Comparison of ENCODE assay signal across 22 cellular contexts in the genomic region with DNA sequence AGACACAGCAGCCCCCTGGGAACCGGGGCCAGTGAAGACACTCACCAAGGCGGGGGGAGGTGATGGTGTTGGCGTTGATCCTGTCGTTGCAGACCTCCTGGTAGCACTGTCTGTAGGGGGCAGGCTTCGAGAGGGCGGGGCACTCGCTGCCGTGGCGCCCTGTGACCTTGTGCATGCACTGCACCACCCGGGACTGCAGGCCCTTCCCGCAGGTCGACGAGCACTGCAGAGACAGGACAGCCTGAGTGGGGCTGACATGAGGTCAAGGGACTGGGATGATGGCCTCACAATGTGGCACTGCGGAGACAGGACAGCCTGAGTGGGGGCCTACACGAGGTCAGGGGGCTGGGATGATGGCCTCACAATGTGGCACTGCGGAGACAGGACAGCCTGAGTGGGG.
DNase-seq lines count a peak whose midpoint lies in the region; ATAC-seq and TF ChIP-seq lines count a peak whose summit lies in the region.
"Had no signal": no experiment of that assay in that cellular context is flagged by ENCODE, and none has a peak within 500 bp of the region (broad histone marks: within the 10 kb centered on the region; RNA-seq: fewer than 3 reads in every experiment).

No MANE protein-coding gene starts in this region.

- CTCF ChIA-PET in MCF 10A (lab: Yijun Ruan, JAX) (no interaction called here), mammary epithelial cell (lab: Charles Lee; ENCODE audit: low non-redundant PET) (no interaction called here)

- H3K4me1 Mint-ChIP-seq in MCF 10A (ENCODE audit: insufficient read depth, unreplicated experiment) (peaks cover 15% of the 10 kb centered on the region), endothelial cell (ENCODE audit: unreplicated experiment) (peaks cover 3% of the 10 kb centered on the region), neural crest cell (peaks cover 9% of the 10 kb centered on the region)
- no peaks in the 10 kb centered on the region for H3K4me1 Mint-ChIP-seq in stimulated activated effector memory CD8-positive, alpha-beta T cell treated with anti-CD3 and anti-CD28 coated beads, Interleukin-12 subunit alpha, Interleukin-12 subunit beta, amount 100 ng/mL, for 72 hours
- H3K4me1 Mint-ChIP-seq: CD14-positive monocyte; CD8-positive, alpha-beta memory T cell had no signal

- H3K4me3 Mint-ChIP-seq in MCF 10A (ENCODE audit: unreplicated experiment) = no peak overlapping the region
- H3K4me3 Mint-ChIP-seq in endothelial cell (ENCODE audit: unreplicated experiment) = no peak overlapping the region
- no peak overlapping the region for H3K4me3 Mint-ChIP-seq in neural crest cell
- H3K4me3 Mint-ChIP-seq in stimulated activated effector memory CD8-positive, alpha-beta T cell treated with anti-CD3 and anti-CD28 coated beads, Interleukin-12 subunit alpha, Interleukin-12 subunit beta, amount 100 ng/mL, for 72 hours = no peak overlapping the region
- H3K4me3 Mint-ChIP-seq: CD14-positive monocyte; CD8-positive, alpha-beta memory T cell had no signal

- POLR2A ChIA-PET in MCF 10A (lab: Yijun Ruan, JAX) = interaction anchor here (0.6 to 1.7 kb wide), 2 partner anchors 23 to 584 kb away, joined by 3 to 9 read pairs; no protein-coding TSS in a partner anchor

- H3K4me1 ChIP-seq in mammary epithelial cell (ENCODE audit: insufficient read depth, low read length) = peaks cover 9% of the 10 kb centered on the region
- H3K4me1 ChIP-seq: BE2C had no signal

- no peak overlapping the region for H3K4me2 ChIP-seq in mammary epithelial cell (ENCODE audit: insufficient read depth, low read depth, low read length)

- H3K27ac Mint-ChIP-seq in MCF 10A (ENCODE audit: low read depth, unreplicated experiment) (peak overlapping the region; percentile 84), endothelial cell (ENCODE audit: unreplicated experiment) (peak overlapping the region; percentile 16), neural crest cell (ENCODE audit: unreplicated experiment) (peak overlapping the region; percentile 57)
- H3K27ac Mint-ChIP-seq in stimulated activated effector memory CD8-positive, alpha-beta T cell treated with anti-CD3 and anti-CD28 coated beads, Interleukin-12 subunit alpha, Interleukin-12 subunit beta, amount 100 ng/mL, for 72 hours = no peak overlapping the region
- H3K27ac Mint-ChIP-seq: CD14-positive monocyte had no signal

- no peak overlapping the region for H2AFZ ChIP-seq in mammary epithelial cell (ENCODE audit: low read depth, low read length)

- dilution Hi-C loops in mammary epithelial cell (cut with HindIII; ENCODE audit: low sequenced_read_pairs) = no loop called here

- no peaks in the 10 kb centered on the region for H3K27me3 ChIP-seq in mammary epithelial cell (ENCODE audit: insufficient read depth, low read length)
- H3K27me3 ChIP-seq: BE2C had no signal

- H3K9me3 Mint-ChIP-seq in MCF 10A (ENCODE audit: unreplicated experiment) (no peaks in the 10 kb centered on the region), endothelial cell (ENCODE audit: unreplicated experiment) (no peaks in the 10 kb centered on the region), neural crest cell (no peaks in the 10 kb centered on the region)
- H3K9me3 Mint-ChIP-seq in stimulated activated effector memory CD8-positive, alpha-beta T cell treated with anti-CD3 and anti-CD28 coated beads, Interleukin-12 subunit alpha, Interleukin-12 subunit beta, amount 100 ng/mL, for 72 hours = no peaks in the 10 kb centered on the region
- H3K9me3 Mint-ChIP-seq: CD8-positive, alpha-beta memory T cell had no signal

- H3K79me2 ChIP-seq in mammary epithelial cell (ENCODE audit: insufficient read depth, low read length) = no peaks in the 10 kb centered on the region

- H3K27me3 Mint-ChIP-seq in MCF 10A (ENCODE audit: insufficient read depth, unreplicated experiment) (no peaks in the 10 kb centered on the region), endothelial cell (ENCODE audit: unreplicated experiment) (peaks cover 10% of the 10 kb centered on the region), neural crest cell (ENCODE audit: low read depth) (no peaks in the 10 kb centered on the region)
- H3K27me3 Mint-ChIP-seq: CD8-positive, alpha-beta memory T cell had no signal

- H3K27ac ChIP-seq in mammary epithelial cell (ENCODE audit: insufficient read depth, low read depth, low read length) = no peak overlapping the region
- H3K27ac ChIP-seq: 22Rv1 had no signal

- no peak overlapping the region for H3K4me3 ChIP-seq in mammary epithelial cell (replicated peaks in 1 of 3; ENCODE audit: insufficient read depth in 1 of 3, low read depth in 2 of 3, low read length in 3 of 3)

- H3K36me3 ChIP-seq in mammary epithelial cell (ENCODE audit: insufficient read depth, low read length) = no peaks in the 10 kb centered on the region
- H3K36me3 ChIP-seq: BE2C had no signal

- intact Hi-C loops in MCF 10A (cut with micrococcal nuclease) = loop anchor here (5.0 kb wide), 1 partner anchor 361 kb away; no protein-coding TSS in a partner anchor
- intact Hi-C loops in mammary epithelial cell (cut with micrococcal nuclease) = no loop called here

- no peaks in the 10 kb centered on the region for H3K9me3 ChIP-seq in mammary epithelial cell (replicated peaks; ENCODE audit: insufficient read depth, low read length)
- H3K9me3 ChIP-seq: BE2C had no signal

- peak; percentile 23 for ATAC-seq in stimulated activated effector memory CD8-positive, alpha-beta T cell treated with anti-CD3 and anti-CD28 coated beads, Interleukin-12 subunit alpha, Interleukin-12 subunit beta, amount 100 ng/mL, for 72 hours
- ATAC-seq in HG02610 (IDR thresholded peaks at IDR 0.05; ENCODE audit: unreplicated experiment) (no peak), HG03432 (IDR thresholded peaks at IDR 0.05; ENCODE audit: unreplicated experiment) (no peak)

- no TSS peak for BruUV-seq in MCF 10A (replicated peaks; lab: Mats Ljungman, UMichigan)
- BruUV-seq in mammary epithelial cell (replicated peaks; lab: Mats Ljungman, UMichigan) = no TSS peak

- no peak for DNase-seq in MCF 10A (ENCODE audit: unreplicated experiment)
- DNase-seq in mammary epithelial cell = no peak
- DNase-seq in endothelial cell (ENCODE audit: low spot score) = no peak
- DNase-seq in neural crest cell (ENCODE audit: low read depth, low spot score) = no peak
- DNase-seq in stimulated activated effector memory CD8-positive, alpha-beta T cell treated with anti-CD3 and anti-CD28 coated beads, Interleukin-12 subunit alpha, Interleukin-12 subunit beta, amount 100 ng/mL, for 72 hours (ENCODE audit: low spot score in 2 of 2) = no peak
- DNase-seq in iPS-NIHi7 (ENCODE audit: extremely low spot score) = no peak
- DNase-seq: BE2C, Calu3, DMS79 treated with DMSO at 0.1 percent for 48 hours, GF-D8, NCI-H1092, NCI-H1417 treated with DMSO at 0.1 percent for 48 hours, NCI-H1694 treated with DMSO at 0.1 percent for 48 hours, NCI-H2081, NCI-H2227 treated with DMSO at 0.1 percent for 48 hours, NCI-H526 treated with DMSO at 0.1 percent for 48 hours, SHP77 treated with DMSO at 0.1 percent for 48 hours had no signal

- no peak for TF ChIP-seq CTCF in MCF 10A (IDR thresholded peaks at IDR 0.05; ENCODE audit: unreplicated experiment)
- TF ChIP-seq CTCF in mammary epithelial cell (conservative IDR thresholded peaks at IDR 0.05 in 1 of 2, IDR thresholded peaks at IDR 0.05 in 1 of 2; ENCODE audit: extremely low read depth in 1 of 2, insufficient read depth in 1 of 2, low read depth in 1 of 2, low read length in 2 of 2) = no peak
- TF ChIP-seq CTCF in endothelial cell (IDR thresholded peaks at IDR 0.05; ENCODE audit: unreplicated experiment) = no peak
- TF ChIP-seq CTCF in neural crest cell (conservative IDR thresholded peaks at IDR 0.05) = no peak

- H3K36me3 Mint-ChIP-seq in MCF 10A (ENCODE audit: insufficient read depth, unreplicated experiment) = no peaks in the 10 kb centered on the region
- H3K36me3 Mint-ChIP-seq in endothelial cell (ENCODE audit: low read depth, unreplicated experiment) = no peaks in the 10 kb centered on the region
- H3K36me3 Mint-ChIP-seq in neural crest cell (ENCODE audit: low read depth) = no peaks in the 10 kb centered on the region
- no peaks in the 10 kb centered on the region for H3K36me3 Mint-ChIP-seq in stimulated activated effector memory CD8-positive, alpha-beta T cell treated with anti-CD3 and anti-CD28 coated beads, Interleukin-12 subunit alpha, Interleukin-12 subunit beta, amount 100 ng/mL, for 72 hours
- H3K36me3 Mint-ChIP-seq: CD14-positive monocyte had no signal

- in situ Hi-C loops in mammary epithelial cell (cut with MboI; ENCODE audit: low sequenced_read_pairs in 2 of 2) = no loop called here

- WGBS in mammary epithelial cell (ENCODE audit: low coverage, missing lambda C conversion rate) = 90% methylated on average over 13 of the region's 16 CpGs

- no peak overlapping the region for H3K9ac ChIP-seq in mammary epithelial cell (ENCODE audit: insufficient read depth, low read length)

- no peaks in the 10 kb centered on the region for H4K20me1 ChIP-seq in mammary epithelial cell (ENCODE audit: insufficient read depth, low read length)
